Comparison of ENCODE assay signal across 14 cellular contexts in the genomic region with DNA sequence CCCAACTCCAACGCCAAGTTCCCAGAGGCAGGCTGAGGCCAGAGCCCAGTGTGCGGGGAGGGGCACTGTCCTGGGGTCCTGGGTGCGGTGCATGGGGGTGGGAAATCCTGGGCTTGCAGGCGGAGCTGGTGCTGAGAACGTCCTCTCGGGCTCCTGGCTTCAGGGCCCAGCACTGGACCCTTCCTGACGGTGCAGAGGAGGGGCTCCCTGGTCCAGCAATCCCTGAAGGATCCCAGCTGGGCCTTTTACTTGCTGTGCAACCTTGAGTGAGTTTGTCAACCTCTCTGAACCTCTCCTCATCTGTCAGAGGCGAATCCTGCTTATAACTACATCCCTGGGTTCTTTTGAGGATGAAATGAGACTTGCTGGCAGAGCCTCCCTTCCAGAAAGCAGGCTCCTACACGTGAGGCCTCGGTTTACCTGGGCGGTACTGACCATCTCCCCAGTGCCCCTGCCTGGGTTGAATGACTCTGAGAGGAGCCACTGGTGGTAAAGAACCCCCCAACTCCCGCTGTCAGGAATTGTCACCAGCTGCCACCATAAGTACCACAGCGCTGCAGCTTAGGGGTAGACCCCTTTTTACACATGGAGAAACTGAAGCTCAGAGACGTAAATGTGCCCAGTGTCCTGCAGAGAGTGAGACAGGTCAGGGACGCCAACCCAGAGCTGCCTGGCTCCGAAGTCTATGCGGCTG.
A peak's percentile ranks its signal among the peaks of the same experiment; 100 is the strongest.
DNase-seq lines count a peak whose midpoint lies in the region; ATAC-seq and TF ChIP-seq lines count a peak whose summit lies in the region.
"Had no signal": no experiment of that assay in that cellular context is flagged by ENCODE, and none has a peak within 500 bp of the region (broad histone marks: within the 10 kb centered on the region; RNA-seq: fewer than 3 reads in every experiment).

No MANE protein-coding gene starts in this region.

- H3K9me3 ChIP-seq in RWPE2 (ENCODE audit: severe bottlenecking) (no peaks in the 10 kb centered on the region), gastroesophageal sphincter (peaks cover 0 to 7% (median 0%) of the 10 kb centered on the region in 3 donors), muscle layer of duodenum (ENCODE audit: control insufficient read depth in 1 of 2, low read length in 2 of 2) (peaks cover 0 to 4% of the 10 kb centered on the region in 2 donors), tibial artery (no peaks in the 10 kb centered on the region)
- H3K9me3 ChIP-seq: SK-N-SH had no signal

- H3K27me3 ChIP-seq in RWPE2 (ENCODE audit: insufficient read depth, poor library complexity, severe bottlenecking): no peaks in the 10 kb centered on the region
- no peaks in the 10 kb centered on the region for H3K27me3 ChIP-seq in gastroesophageal sphincter
- no peaks in the 10 kb centered on the region for H3K27me3 ChIP-seq in muscle layer of duodenum (ENCODE audit: low read depth, low read length)
- no peaks in the 10 kb centered on the region for H3K27me3 ChIP-seq in tibial artery

- H3K36me3 ChIP-seq in RWPE2 (ENCODE audit: low read depth): no peaks in the 10 kb centered on the region
- H3K36me3 ChIP-seq in gastroesophageal sphincter: no peaks in the 10 kb centered on the region
- no peaks in the 10 kb centered on the region for H3K36me3 ChIP-seq in muscle layer of duodenum (ENCODE audit: control insufficient read depth in 1 of 2, insufficient read depth in 2 of 2, low read length in 2 of 2)
- no peaks in the 10 kb centered on the region for H3K36me3 ChIP-seq in tibial artery

- TF ChIP-seq CTCF in RWPE2 (IDR thresholded peaks at IDR 0.05; ENCODE audit: poor library complexity, severe bottlenecking) (no peak), gastroesophageal sphincter (IDR thresholded peaks at IDR 0.05) (no peak), tibial artery (IDR thresholded peaks at IDR 0.05) (no peak), GM13976 (IDR thresholded peaks at IDR 0.05; ENCODE audit: borderline replicate concordance, control extremely low read depth, extremely low read depth, insufficient read depth, missing control alignments) (no peak)

- DNase-seq in RWPE2 (ENCODE audit: low spot score): peak; percentile 11
- DNase-seq in tibial artery: peak; percentile 20 to 63
- no peak for DNase-seq in activated CD4-positive, alpha-beta T cell treated with anti-CD3 and anti-CD28 coated beads, Interleukin-2, amount 50 U/mL, for 4 hours
- DNase-seq in GM13976 (ENCODE audit: low spot score): no peak
- no peak for DNase-seq in activated T-cell treated with anti-CD3 and anti-CD28 coated beads, Interleukin-2, amount 50 U/mL, for 1 hour
- DNase-seq: activated B cell treated with CpG ODN at 0.5 μM for 24 hours; activated T-cell treated with anti-CD3 and anti-CD28 coated beads, Interleukin-2, amount 50 U/mL, for 72 hours; central memory CD4-positive, alpha-beta T cell; NCI-H1417; SK-N-SH had no signal

- H3K27ac ChIP-seq in RWPE2 (ENCODE audit: poor library complexity, severe bottlenecking): no peak overlapping the region
- peak overlapping the region; percentile 21 to 88 (median 87) for H3K27ac ChIP-seq in gastroesophageal sphincter
- peak overlapping the region; percentile 39 for H3K27ac ChIP-seq in muscle layer of duodenum (ENCODE audit: low read length)
- H3K27ac ChIP-seq in tibial artery: peak overlapping the region; percentile 79 to 80
- H3K27ac ChIP-seq: parathyroid adenoma had no signal

- no peak for TF ChIP-seq POLR2A in gastroesophageal sphincter (IDR thresholded peaks at IDR 0.05)

- ATAC-seq in RWPE2 (ENCODE audit: low read depth) (no peak), gastroesophageal sphincter (no peak), esophagus mucosa (no peak)
- ATAC-seq: activated T-cell treated with anti-CD3 and anti-CD28 coated beads, Interleukin-2, amount 50 U/mL, for 72 hours had no signal

- in situ Hi-C loops in GM13976 (cut with MboI; ENCODE audit: low sequenced_read_pairs, unreplicated experiment): no loop called here

- H3K4me3 ChIP-seq in RWPE2 (ENCODE audit: severe bottlenecking) (no peak overlapping the region), gastroesophageal sphincter (peak overlapping the region in 1 of 2 donors; percentile 27), muscle layer of duodenum (ENCODE audit: low read depth in 1 of 2, low read length in 2 of 2) (peak overlapping the region in 1 of 2 donors; percentile 3), tibial artery (peak overlapping the region; percentile 4 to 26)

- H3K4me1 ChIP-seq in RWPE2 (ENCODE audit: insufficient read depth, poor library complexity, severe bottlenecking): no peaks in the 10 kb centered on the region
- H3K4me1 ChIP-seq in gastroesophageal sphincter: peaks cover 0 to 35% (median 15%) of the 10 kb centered on the region in 3 donors
- H3K4me1 ChIP-seq in muscle layer of duodenum (ENCODE audit: control insufficient read depth in 1 of 2, insufficient read depth in 2 of 2, low read length in 2 of 2): peaks cover 3 to 16% of the 10 kb centered on the region in 2 donors
- peaks cover 0 to 41% (median 28%) of the 10 kb centered on the region in 4 donors for H3K4me1 ChIP-seq in tibial artery
- H3K4me1 ChIP-seq: parathyroid adenoma had no signal

- no peak for TF ChIP-seq EP300 in gastroesophageal sphincter (IDR thresholded peaks at IDR 0.05)

- 12% methylated on average over 3 of the region's 17 CpGs; no CpG with 5 or more reads in 1 of the 2 donors for WGBS in gastroesophageal sphincter (ENCODE audit: low coverage in 1 of 2), 2 donors

- intact Hi-C loops in tibial artery (cut with DNase I; ENCODE audit: low total_unique reads): loop anchor here (2.0 to 5.0 kb wide), 2 partner anchors 54 to 77 kb away; partner anchors contain the start of gene DHRS3

Comparison
In these comparisons a context has a peak if more than half of its experiments do, and no peak if none do; other contexts are left out.
1. DNase-seq: peak in RWPE2 (single experiment) and tibial artery (2 of 2); none in activated CD4-positive, alpha-beta T cell treated with anti-CD3 and anti-CD28 coated beads, Interleukin-2, amount 50 U/mL, for 4 hours (0 of 2), GM13976 (single experiment) and activated T-cell treated with anti-CD3 and anti-CD28 coated beads, Interleukin-2, amount 50 U/mL, for 1 hour (single experiment).